ENCODE assay signal across 23 cellular contexts in the genomic region with DNA sequence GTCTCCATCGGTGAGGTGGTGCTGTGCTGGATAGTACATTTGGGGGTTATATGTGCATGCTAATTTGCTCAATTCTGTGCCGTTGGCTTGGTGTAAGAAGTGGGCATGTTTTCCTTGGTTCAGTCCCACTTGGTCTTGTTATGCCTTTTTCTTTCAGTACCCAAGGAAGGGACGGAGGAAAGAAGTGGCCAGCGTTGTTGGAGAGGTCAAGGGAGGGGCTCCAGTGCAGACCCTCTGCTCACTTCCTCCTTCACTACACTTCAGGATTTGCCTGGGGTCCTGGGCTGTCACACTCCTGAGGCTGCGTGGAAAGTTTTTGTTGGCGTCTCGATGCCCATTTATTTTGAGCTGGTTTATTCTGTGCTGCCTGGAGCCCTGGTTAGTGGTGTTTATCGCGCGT. TPM values are rescaled to one million over a fixed set of nuclear protein-coding genes. Genes with fewer than 3 reads are reported as not detected.
A peak's percentile ranks its signal among the peaks of the same experiment; 100 is the strongest.
DNase-seq lines count a peak whose midpoint lies in the region; ATAC-seq and TF ChIP-seq lines count a peak whose summit lies in the region.
"Had no signal": no experiment of that assay in that cellular context is flagged by ENCODE, and none has a peak within 500 bp of the region (broad histone marks: within the 10 kb centered on the region; RNA-seq: fewer than 3 reads in every experiment).

No MANE protein-coding gene starts in this region.

- TF ChIP-seq CTCF in endothelial cell (IDR thresholded peaks at IDR 0.05; ENCODE audit: unreplicated experiment) (no peak), neural crest cell (conservative IDR thresholded peaks at IDR 0.05) (no peak), type B pancreatic cell (conservative IDR thresholded peaks at IDR 0.05) (no peak)

- H3K27ac Mint-ChIP-seq in endothelial cell (ENCODE audit: unreplicated experiment) (no peak overlapping the region), neural crest cell (ENCODE audit: unreplicated experiment) (no peak overlapping the region), type B pancreatic cell (peak overlapping the region; percentile 1)
- H3K27ac Mint-ChIP-seq: activated CD8-positive, alpha-beta T cell treated with anti-CD3 and anti-CD28 coated beads, Interleukin-2, amount 10 ng/mL, durations not matched to agents 7 days and 5 days; CD4-positive, alpha-beta T cell had no signal

- peak overlapping the region; percentile 60 for H3K4me3 Mint-ChIP-seq in endothelial cell (ENCODE audit: unreplicated experiment)
- peak overlapping the region; percentile 20 for H3K4me3 Mint-ChIP-seq in neural crest cell
- peak overlapping the region; percentile 70 for H3K4me3 Mint-ChIP-seq in type B pancreatic cell
- H3K4me3 Mint-ChIP-seq: activated CD8-positive, alpha-beta T cell treated with anti-CD3 and anti-CD28 coated beads, Interleukin-2, amount 10 ng/mL, durations not matched to agents 7 days and 5 days; CD4-positive, alpha-beta T cell had no signal

- H3K9me3 Mint-ChIP-seq in endothelial cell (ENCODE audit: unreplicated experiment), result no peaks in the 10 kb centered on the region
- no peaks in the 10 kb centered on the region for H3K9me3 Mint-ChIP-seq in neural crest cell
- H3K9me3 Mint-ChIP-seq in type B pancreatic cell, result no peaks in the 10 kb centered on the region
- H3K9me3 Mint-ChIP-seq: CD4-positive, alpha-beta T cell had no signal

- no peak for ATAC-seq in HG03045 (IDR thresholded peaks at IDR 0.05; ENCODE audit: unreplicated experiment)
- ATAC-seq: activated CD8-positive, alpha-beta T cell treated with anti-CD3 and anti-CD28 coated beads, Interleukin-2, amount 10 ng/mL, durations not matched to agents 7 days and 5 days; body of pancreas had no signal

- H3K27me3 Mint-ChIP-seq in endothelial cell (ENCODE audit: unreplicated experiment), result no peaks in the 10 kb centered on the region
- H3K27me3 Mint-ChIP-seq in neural crest cell (ENCODE audit: low read depth), result peaks cover 3% of the 10 kb centered on the region
- peaks cover 54% of the 10 kb centered on the region for H3K27me3 Mint-ChIP-seq in type B pancreatic cell

- peak; percentile 13 for DNase-seq in NCI-H1436 (lab: John Stamatoyannopoulos, UW)
- no peak for DNase-seq in NCI-H1436 treated with DMSO at 0.1 percent for 48 hours (lab: John Stamatoyannopoulos, UW)
- no peak for DNase-seq in endothelial cell (ENCODE audit: low spot score)
- DNase-seq in neural crest cell (ENCODE audit: low read depth, low spot score), result no peak
- DNase-seq in type B pancreatic cell (ENCODE audit: extremely low spot score, unreplicated experiment), result no peak
- no peak for DNase-seq in pons (ENCODE audit: low spot score)
- no peak for DNase-seq in activated CD8-positive, alpha-beta memory T cell treated with anti-CD3 and anti-CD28 coated beads for 24 hours
- DNase-seq: activated CD8-positive, alpha-beta T cell treated with anti-CD3 and anti-CD28 coated beads, Interleukin-2, amount 10 ng/mL, durations not matched to agents 7 days and 5 days; activated effector memory CD4-positive, alpha-beta T cell treated with anti-CD3 and anti-CD28 coated beads, Interleukin-2, amount 50 U/mL, for 16 hours; body of pancreas; CD4-positive, alpha-beta T cell; effector memory CD4-positive, alpha-beta T cell; EL; kidney glomerular epithelial cell; NCI-H524; SJCRH30; stimulated activated CD4-positive, alpha-beta T cell treated with anti-CD3 and anti-CD28 coated beads, Interleukin-4, amount 100 ng/mL, for 1 hour; stimulated activated naive CD4-positive, alpha-beta T cell; T-helper 1 cell; transverse colon had no signal

- peaks cover 7% of the 10 kb centered on the region for H3K36me3 Mint-ChIP-seq in endothelial cell (ENCODE audit: low read depth, unreplicated experiment)
- H3K36me3 Mint-ChIP-seq in neural crest cell (ENCODE audit: low read depth), result no peaks in the 10 kb centered on the region
- H3K36me3 Mint-ChIP-seq in type B pancreatic cell, result no peaks in the 10 kb centered on the region

- peaks cover 31% of the 10 kb centered on the region for H3K4me1 Mint-ChIP-seq in endothelial cell (ENCODE audit: unreplicated experiment)
- H3K4me1 Mint-ChIP-seq in neural crest cell, result peaks cover 45% of the 10 kb centered on the region
- H3K4me1 Mint-ChIP-seq in type B pancreatic cell (ENCODE audit: unreplicated experiment), result peaks cover 54% of the 10 kb centered on the region

RNA-seq across cellular contexts. Expression of gene LRMDA, which starts 20.5 kb away (rescaled TPM):
- total RNA-seq in endothelial cell (ENCODE audit: unreplicated experiment) (19.4 TPM), neural crest cell (0.98 and 3.1 TPM in 2 replicates), type B pancreatic cell (ENCODE audit: low replicate concordance) (0.62 and 2.0 TPM in 2 replicates)
- total RNA-seq: A172; activated CD8-positive, alpha-beta T cell treated with anti-CD3 and anti-CD28 coated beads, Interleukin-2, amount 10 ng/mL, durations not matched to agents 7 days and 5 days; CD4-positive, alpha-beta T cell; MCF 10A had no signal

RNA-seq across cellular contexts. Expression of gene ZNF503, which starts 50.4 kb away (rescaled TPM):
- total RNA-seq in endothelial cell (ENCODE audit: unreplicated experiment) (8.9 TPM), neural crest cell (14.6 and 15.9 TPM in 2 replicates), type B pancreatic cell (ENCODE audit: low replicate concordance) (86.7 and 88.4 TPM in 2 replicates)

Comparison
In these comparisons a context has a peak if more than half of its experiments do, and no peak if none do; other contexts are left out.
1. H3K4me3 Mint-ChIP-seq: peak in every context shown above with its lines; median percentile 70 in type B pancreatic cell; 60 in endothelial cell; 20 in neural crest cell.